In genomic region chr14:88189040-88189839, GRCh38 we compare ENCODE assay signal across 8 cellular contexts.
DNase-seq lines count a peak whose midpoint lies in the region; ATAC-seq and TF ChIP-seq lines count a peak whose summit lies in the region.

No MANE protein-coding gene starts in this region.

- WGBS in mesendoderm (ENCODE audit: extremely low coverage, insufficient coverage, low lambda C conversion rate): no CpG with 5 or more reads among the region's 18 CpGs

- H3K9ac ChIP-seq in endocrine pancreas (ENCODE audit: control insufficient read depth, insufficient read depth, low read length): peak overlapping the region; percentile 79
- peak overlapping the region; percentile 57 for H3K9ac ChIP-seq in mesendoderm (ENCODE audit: low read length)

- DNase-seq in Ammon's horn (ENCODE audit: low spot score): peak; percentile 95
- peak; percentile 80 for DNase-seq in NCI-H2171 (lab: John Stamatoyannopoulos, UW)
- DNase-seq in activated B cell treated with CpG ODN at 0.5 μM for 24 hours: no peak
- DNase-seq in mesendoderm: peak; percentile 93
- DNase-seq in stimulated activated CD8-positive, alpha-beta memory T cell treated with anti-CD3 and anti-CD28 coated beads, Interleukin-7, amount 100 ng/mL, for 24 hours (ENCODE audit: low read depth): peak; percentile 21

- no peaks in the 10 kb centered on the region for H3K36me3 Mint-ChIP-seq in activated B cell treated with CpG ODN at 0.5 μM for 24 hours (ENCODE audit: low read depth)

- no peak overlapping the region for H4K8ac ChIP-seq in mesendoderm (ENCODE audit: low read depth, low read length)

- H3K9me3 Mint-ChIP-seq in activated B cell treated with CpG ODN at 0.5 μM for 24 hours: no peaks in the 10 kb centered on the region

- peak overlapping the region; percentile 80 for H3K56ac ChIP-seq in mesendoderm (ENCODE audit: low read length)

- H3K18ac ChIP-seq in mesendoderm (ENCODE audit: low read length): peak overlapping the region; percentile 23

- H4K5ac ChIP-seq in mesendoderm (ENCODE audit: low read length): no peak overlapping the region

- H3K36me3 ChIP-seq in endocrine pancreas (ENCODE audit: control insufficient read depth, insufficient read depth, low read length) (no peaks in the 10 kb centered on the region), mesendoderm (ENCODE audit: control insufficient read depth, insufficient read depth, low read length) (no peaks in the 10 kb centered on the region)

- H3K4me3 Mint-ChIP-seq in activated B cell treated with CpG ODN at 0.5 μM for 24 hours: peak overlapping the region; percentile 56

- POLR2A ChIA-PET in activated B cell treated with CpG ODN at 0.5 μM for 24 hours (lab: Charles Lee): interaction anchor here (0.6 to 1.1 kb wide), 3 partner anchors 8 to 20 kb away, joined by 3 to 8 read pairs (median 3); no protein-coding TSS in a partner anchor

- peak overlapping the region; percentile 20 for H3K27ac ChIP-seq in mesendoderm (ENCODE audit: low read depth, low read length)

- intact Hi-C loops in activated B cell treated with CpG ODN at 0.5 μM for 24 hours (cut with micrococcal nuclease): loop anchor here (1.0 to 10.0 kb wide), 6 partner anchors 20 to 373 kb away; partner anchors contain the start of gene ZC3H14

- no peak overlapping the region for H2BK15ac ChIP-seq in mesendoderm (replicated peaks; ENCODE audit: low read depth)

- ATAC-seq in GM18858 (IDR thresholded peaks at IDR 0.05; ENCODE audit: unreplicated experiment) (peak; percentile 89), HG03135 (IDR thresholded peaks at IDR 0.05; ENCODE audit: unreplicated experiment) (peak; percentile 73), activated B cell treated with CpG ODN at 0.5 μM for 24 hours (ENCODE audit: low read depth) (peak; percentile 71)

- no peaks in the 10 kb centered on the region for H3K79me2 ChIP-seq in mesendoderm (ENCODE audit: control insufficient read depth, insufficient read depth, low read length)

- no peak overlapping the region for H3K4ac ChIP-seq in mesendoderm (ENCODE audit: low read depth, low read length)

- no peak overlapping the region for H2BK5ac ChIP-seq in mesendoderm (ENCODE audit: low read length)

- H3K4me1 ChIP-seq in endocrine pancreas (ENCODE audit: control insufficient read depth, insufficient read depth, low read length): no peaks in the 10 kb centered on the region
- peaks cover 4% of the 10 kb centered on the region for H3K4me1 ChIP-seq in mesendoderm (ENCODE audit: control insufficient read depth, low read depth, low read length)

- H3K4me2 ChIP-seq in mesendoderm (ENCODE audit: low read length): peak overlapping the region; percentile 49

- H3K79me1 ChIP-seq in mesendoderm (ENCODE audit: low read length): no peaks in the 10 kb centered on the region

- peak overlapping the region; percentile 89 for H3K4me3 ChIP-seq in endocrine pancreas (ENCODE audit: control insufficient read depth, insufficient read depth, low read length)
- H3K4me3 ChIP-seq in mesendoderm (ENCODE audit: low read length): no peak overlapping the region

- TF ChIP-seq CTCF in activated B cell treated with CpG ODN at 0.5 μM for 24 hours (IDR thresholded peaks at IDR 0.05): no peak

- H3K23ac ChIP-seq in mesendoderm (ENCODE audit: low read length): peak overlapping the region; percentile 16

- CTCF ChIA-PET in activated B cell treated with CpG ODN at 0.5 μM for 24 hours (lab: Charles Lee): interaction anchor here (0.7 to 3.3 kb wide), 23 partner anchors 8 to 248 kb away, joined by 3 to 63 read pairs (median 4); no protein-coding TSS in a partner anchor

- no peaks in the 10 kb centered on the region for H3K27me3 ChIP-seq in endocrine pancreas (ENCODE audit: control insufficient read depth, insufficient read depth, low read length)
- H3K27me3 ChIP-seq in mesendoderm (ENCODE audit: insufficient read depth, low read length, poor library complexity): no peaks in the 10 kb centered on the region

- H3K27ac Mint-ChIP-seq in activated B cell treated with CpG ODN at 0.5 μM for 24 hours: no peak overlapping the region

- H3K4me1 Mint-ChIP-seq in activated B cell treated with CpG ODN at 0.5 μM for 24 hours: peaks cover 7% of the 10 kb centered on the region

- no peak overlapping the region for H2BK120ac ChIP-seq in mesendoderm (ENCODE audit: low read depth, low read length)

- no peak overlapping the region for H2AK5ac ChIP-seq in mesendoderm (ENCODE audit: low read length)

- H3K27me3 Mint-ChIP-seq in activated B cell treated with CpG ODN at 0.5 μM for 24 hours: peaks cover 8% of the 10 kb centered on the region

- no peaks in the 10 kb centered on the region for H3K9me3 ChIP-seq in endocrine pancreas (ENCODE audit: control insufficient read depth, low read length)
